17 cellular contexts compared by ENCODE assay signal in the genomic region with DNA sequence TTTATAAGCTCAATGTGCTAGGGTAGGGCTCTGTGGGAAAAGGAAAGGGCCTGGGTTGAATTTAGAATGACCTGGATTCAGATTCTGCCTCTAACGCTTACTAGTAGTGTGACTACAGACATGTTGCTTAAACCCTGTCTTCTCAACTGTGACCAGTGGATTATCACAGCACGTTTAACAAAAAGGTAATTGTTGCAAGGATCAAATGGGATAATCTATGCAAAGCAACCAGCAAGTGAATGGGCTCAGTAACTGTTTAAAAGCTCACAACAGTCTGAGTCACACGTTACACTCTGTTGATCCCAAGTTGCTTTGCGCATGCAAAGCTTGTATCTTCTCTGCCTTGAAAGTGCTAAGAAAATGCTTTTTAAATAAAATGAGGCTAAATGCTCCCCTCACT.
DNase-seq lines count a peak whose midpoint lies in the region; FAIRE-seq and TF ChIP-seq lines count a peak whose summit lies in the region.
"Had no signal": no experiment of that assay in that cellular context is flagged by ENCODE, and none has a peak within 500 bp of the region (broad histone marks: within the 10 kb centered on the region; RNA-seq: fewer than 3 reads in every experiment).

No MANE protein-coding gene starts in this region.

- no peak for TF ChIP-seq EP300 in H1 (IDR thresholded peaks at IDR 0.05; ENCODE audit: borderline replicate concordance in 1 of 2, low read depth in 2 of 2, low read length in 2 of 2)

- H3K23ac ChIP-seq in H1 (ENCODE audit: insufficient read length), result no peak overlapping the region

- H3K9me3 Mint-ChIP-seq in activated T-helper 1 cell treated with anti-CD3 and anti-CD28 coated beads, Interleukin-12 subunit alpha, Interleukin-12 subunit beta, Interleukin-2, Interleukin-4 antibody, amounts not matched to agents 30 ng/mL and 10 ng/mL and 1 ng/mL, durations not matched to agents 14 hours and 24 hours and 36 hours, result no peaks in the 10 kb centered on the region

- peak; percentile 19 for FAIRE-seq in H1 (lab: Jason Lieb, UNC)
- FAIRE-seq: D721Med, GM12892 had no signal

- H3K36me3 Mint-ChIP-seq in activated T-helper 1 cell treated with anti-CD3 and anti-CD28 coated beads, Interleukin-12 subunit alpha, Interleukin-12 subunit beta, Interleukin-2, Interleukin-4 antibody, amounts not matched to agents 30 ng/mL and 10 ng/mL and 1 ng/mL, durations not matched to agents 14 hours and 24 hours and 36 hours (ENCODE audit: low read depth), result no peaks in the 10 kb centered on the region
- H3K36me3 Mint-ChIP-seq: IgD-negative memory B cell had no signal

- H3K79me2 ChIP-seq in H1 (ENCODE audit: control insufficient read depth in 1 of 2, insufficient read depth in 2 of 2, low read length in 2 of 2), result no peaks in the 10 kb centered on the region

- no peaks in the 10 kb centered on the region for H3K23me2 ChIP-seq in H1 (ENCODE audit: low read depth, low read length)

- no peak overlapping the region for H2BK12ac ChIP-seq in H1 (ENCODE audit: low read depth, low read length)

- no peaks in the 10 kb centered on the region for H3K36me3 ChIP-seq in HUES48 (ENCODE audit: control insufficient read depth, insufficient read depth, low read length)
- no peaks in the 10 kb centered on the region; a peak in 1 of 8 replicates for H3K36me3 ChIP-seq in H1 (ENCODE audit: control insufficient read depth in 2 of 4, insufficient read depth in 4 of 4, low read length in 3 of 4)
- no peaks in the 10 kb centered on the region for H3K36me3 ChIP-seq in uterus

- no peak overlapping the region for H3K4ac ChIP-seq in H1 (replicated peaks; ENCODE audit: insufficient read length, low read depth, low read length)

- H3K27me3 ChIP-seq in HUES48 (ENCODE audit: control insufficient read depth, insufficient read depth, low read length) (no peaks in the 10 kb centered on the region), H1 (replicated peaks in 1 of 4; ENCODE audit: control insufficient read depth in 3 of 4, extremely low read depth in 1 of 4, insufficient read depth in 3 of 4, low read length in 3 of 4) (no peaks in the 10 kb centered on the region), uterus (no peaks in the 10 kb centered on the region)

- DNase-seq in COLO829 (ENCODE audit: low spot score) (peak; percentile 37), H1 (ENCODE audit: low read depth in 1 of 2, low spot score in 2 of 2) (no peak), kidney tubule cell (ENCODE audit: low spot score) (peak; percentile 45), uterus (no peak), pons (ENCODE audit: low spot score) (no peak), HEK293T (ENCODE audit: extremely low spot score) (no peak)
- DNase-seq in activated T-helper 1 cell treated with anti-CD3 and anti-CD28 coated beads, Interleukin-12 subunit alpha, Interleukin-12 subunit beta, Interleukin-2, Interleukin-4 antibody, amounts not matched to agents 30 ng/mL and 10 ng/mL and 1 ng/mL, durations not matched to agents 14 hours and 24 hours and 36 hours (ENCODE audit: low spot score), result no peak
- DNase-seq: C1 segment of cervical spinal cord; CD4-positive, alpha-beta T cell; DND-41; GDM1; H7 had no signal

- TF ChIP-seq CTCF in H1 (IDR thresholded peaks at IDR 0.05; ENCODE audit: control extremely low read depth in 1 of 3, insufficient read depth in 1 of 3, low read depth in 1 of 3, low read length in 3 of 3) (no peak), uterus (IDR thresholded peaks at IDR 0.05) (no peak)

- H4K5ac ChIP-seq in H1 (ENCODE audit: insufficient read length, low read depth, low read length), result no peak overlapping the region

- H3K4me3 ChIP-seq in HUES48 (ENCODE audit: low read depth, low read length) (no peak overlapping the region), H1 (ENCODE audit: extremely low read depth in 1 of 4, insufficient read depth in 2 of 4, low read depth in 3 of 4, low read length in 4 of 4) (no peak overlapping the region), uterus (no peak overlapping the region)

- H4K20me1 ChIP-seq in H1 (replicated peaks in 1 of 2; ENCODE audit: control insufficient read depth in 1 of 2, insufficient read depth in 2 of 2, low read length in 2 of 2), result no peaks in the 10 kb centered on the region

- CTCF ChIA-PET in H1 (lab: Charles Lee; ENCODE audit: partially characterized antibody), result interaction anchor here (1.0 to 2.1 kb wide), 4 partner anchors 23 to 83 kb away, joined by 3 to 5 read pairs (median 3); no protein-coding TSS in a partner anchor
- CTCF ChIA-PET in HEK293T (lab: Yijun Ruan, JAX), result no interaction called here

- H3K9ac ChIP-seq in HUES48 (ENCODE audit: low read depth, low read length) (no peak overlapping the region), H1 (replicated peaks in 1 of 4; ENCODE audit: extremely low read depth in 1 of 4, low read depth in 3 of 4, low read length in 3 of 4) (no peak overlapping the region)

- H4K8ac ChIP-seq in H1 (ENCODE audit: extremely low read depth, insufficient read depth, low read length), result no peak overlapping the region

- no peak overlapping the region for H3K56ac ChIP-seq in H1 (replicated peaks; ENCODE audit: insufficient read length, low read depth, low read length)

- 64% methylated on average over 4 of the region's 4 CpGs; no CpG with 5 or more reads in 1 of the 2 experiments for WGBS in H1 (ENCODE audit: extremely low coverage in 1 of 2, insufficient coverage in 1 of 2, insufficient read length in 1 of 2, insufficient replicate concordance in 2 of 2, low coverage in 1 of 2, low lambda C conversion rate in 2 of 2, missing lambda C conversion rate in 1 of 2), 2 experiments

- H3K4me1 Mint-ChIP-seq in activated T-helper 1 cell treated with anti-CD3 and anti-CD28 coated beads, Interleukin-12 subunit alpha, Interleukin-12 subunit beta, Interleukin-2, Interleukin-4 antibody, amounts not matched to agents 30 ng/mL and 10 ng/mL and 1 ng/mL, durations not matched to agents 14 hours and 24 hours and 36 hours (ENCODE audit: low read depth), result no peaks in the 10 kb centered on the region
- H3K4me1 Mint-ChIP-seq: B cell, IgD-negative memory B cell had no signal

- H2AK5ac ChIP-seq in H1 (ENCODE audit: low read depth, low read length), result no peak overlapping the region

- H3K79me1 ChIP-seq in H1 (ENCODE audit: low read depth, low read length), result no peaks in the 10 kb centered on the region

- no peak overlapping the region for H3K4me2 ChIP-seq in H1 (ENCODE audit: insufficient read depth in 1 of 2, low read depth in 2 of 2, low read length in 2 of 2)

- no peak overlapping the region for H2BK15ac ChIP-seq in H1 (ENCODE audit: low read length)

- no peak overlapping the region for H3K18ac ChIP-seq in H1 (ENCODE audit: extremely low read depth, low read length)

- no peak overlapping the region for H2BK120ac ChIP-seq in H1 (replicated peaks; ENCODE audit: low read depth, low read length)

- TF ChIP-seq RAD21 in H1 (IDR thresholded peaks at IDR 0.05 in 1 of 2, conservative IDR thresholded peaks at IDR 0.05 in 1 of 2; ENCODE audit: low read depth in 2 of 2, low read length in 2 of 2), result no peak

- no peak overlapping the region for H3K4me3 Mint-ChIP-seq in activated T-helper 1 cell treated with anti-CD3 and anti-CD28 coated beads, Interleukin-12 subunit alpha, Interleukin-12 subunit beta, Interleukin-2, Interleukin-4 antibody, amounts not matched to agents 30 ng/mL and 10 ng/mL and 1 ng/mL, durations not matched to agents 14 hours and 24 hours and 36 hours
- H3K4me3 Mint-ChIP-seq: B cell; CD4-positive, alpha-beta T cell; IgD-negative memory B cell had no signal

- POLR2A ChIA-PET in H1 (lab: Charles Lee; ENCODE audit: partially characterized antibody) (no interaction called here), HEK293T (lab: Yijun Ruan, JAX) (no interaction called here)

- TF ChIP-seq POLR2A in H1 (IDR thresholded peaks at IDR 0.05; ENCODE audit: control extremely low read depth in 1 of 2, low read depth in 2 of 2, low read length in 2 of 2) (no peak), uterus (IDR thresholded peaks at IDR 0.05) (no peak)

- no peaks in the 10 kb centered on the region for H3K9me3 ChIP-seq in HUES48 (ENCODE audit: control insufficient read depth, insufficient read depth, low read length)
- H3K9me3 ChIP-seq in H1 (ENCODE audit: insufficient read depth in 2 of 2, low read depth in 1 of 2, low read length in 1 of 2), result peaks cover 0 to 4% of the 10 kb centered on the region in 2 experiments; a peak in 2 of 4 replicates
- no peaks in the 10 kb centered on the region for H3K9me3 ChIP-seq in uterus

- peak overlapping the region; percentile 48; the same call in 1 of the 2 replicates for H2AFZ ChIP-seq in H1 (ENCODE audit: low read length)

- H3K27me3 Mint-ChIP-seq in activated T-helper 1 cell treated with anti-CD3 and anti-CD28 coated beads, Interleukin-12 subunit alpha, Interleukin-12 subunit beta, Interleukin-2, Interleukin-4 antibody, amounts not matched to agents 30 ng/mL and 10 ng/mL and 1 ng/mL, durations not matched to agents 14 hours and 24 hours and 36 hours (ENCODE audit: insufficient read depth), result no peaks in the 10 kb centered on the region
- H3K27me3 Mint-ChIP-seq: B cell had no signal

- H3K14ac ChIP-seq in H1 (ENCODE audit: insufficient read length), result no peak overlapping the region

- H4K91ac ChIP-seq in H1 (replicated peaks; ENCODE audit: insufficient read length, low read length), result no peak overlapping the region

- H3K27ac ChIP-seq in HUES48 (ENCODE audit: low read depth, low read length), result peak overlapping the region; percentile 57
- H3K27ac ChIP-seq in H1 (ENCODE audit: low read depth, low read length), result no peak overlapping the region
- H3K27ac ChIP-seq in uterus, result no peak overlapping the region

- intact Hi-C loops in uterus (cut with DNase I; ENCODE audit: low total_unique reads), result no loop called here
- intact Hi-C loops in activated T-helper 1 cell treated with anti-CD3 and anti-CD28 coated beads, Interleukin-12 subunit alpha, Interleukin-12 subunit beta, Interleukin-2, Interleukin-4 antibody, amounts not matched to agents 30 ng/mL and 10 ng/mL and 1 ng/mL, durations not matched to agents 14 hours and 24 hours and 36 hours (cut with micrococcal nuclease), result no loop called here

- H2BK20ac ChIP-seq in H1 (ENCODE audit: low read length), result no peak overlapping the region

- no peak overlapping the region for H2BK5ac ChIP-seq in H1 (ENCODE audit: low read depth, low read length)

- H3K4me1 ChIP-seq in HUES48 (ENCODE audit: control insufficient read depth, insufficient read depth, low read length) (0 out of 2 replicates have a peak, but pooled peaks cover 4% of the 10 kb centered on the region), H1 (replicated peaks in 1 of 4; ENCODE audit: control insufficient read depth in 3 of 4, insufficient read depth in 4 of 4, low read length in 3 of 4) (peaks cover 0 to 5% (median 0%) of the 10 kb centered on the region in 4 experiments; a peak in 2 of 7 replicates), uterus (no peaks in the 10 kb centered on the region)

- no peak overlapping the region for H3K27ac Mint-ChIP-seq in activated T-helper 1 cell treated with anti-CD3 and anti-CD28 coated beads, Interleukin-12 subunit alpha, Interleukin-12 subunit beta, Interleukin-2, Interleukin-4 antibody, amounts not matched to agents 30 ng/mL and 10 ng/mL and 1 ng/mL, durations not matched to agents 14 hours and 24 hours and 36 hours
- H3K27ac Mint-ChIP-seq: B cell; CD4-positive, alpha-beta T cell; IgD-negative memory B cell had no signal

TF ChIP-seq in H1, 55 proteins besides CTCF, POLR2A, EP300 and RAD21 (continues in another document):
- TF ChIP-seq NRF1 (IDR thresholded peaks at IDR 0.05; ENCODE audit: low read depth, low read length), result no peak

TF ChIP-seq in HEK293T, 16 proteins besides CTCF, POLR2A, EP300 and RAD21 (continues in another document):
- TF ChIP-seq HDGF (IDR thresholded peaks at IDR 0.05; ENCODE audit: borderline replicate concordance), result no peak

Comparison
In these comparisons a context has a peak if more than half of its experiments do, and no peak if none do; other contexts are left out.
1. DNase-seq: peak in COLO829 (single experiment) and kidney tubule cell (single experiment); none in H1 (0 of 2), uterus (0 of 2), pons (single experiment), activated T-helper 1 cell treated with anti-CD3 and anti-CD28 coated beads, Interleukin-12 subunit alpha, Interleukin-12 subunit beta, Interleukin-2, Interleukin-4 antibody, amounts not matched to agents 30 ng/mL and 10 ng/mL and 1 ng/mL, durations not matched to agents 14 hours and 24 hours and 36 hours (single experiment) and HEK293T (single experiment).